ENCODE assay signal across 8 cellular contexts in the genomic region with DNA sequence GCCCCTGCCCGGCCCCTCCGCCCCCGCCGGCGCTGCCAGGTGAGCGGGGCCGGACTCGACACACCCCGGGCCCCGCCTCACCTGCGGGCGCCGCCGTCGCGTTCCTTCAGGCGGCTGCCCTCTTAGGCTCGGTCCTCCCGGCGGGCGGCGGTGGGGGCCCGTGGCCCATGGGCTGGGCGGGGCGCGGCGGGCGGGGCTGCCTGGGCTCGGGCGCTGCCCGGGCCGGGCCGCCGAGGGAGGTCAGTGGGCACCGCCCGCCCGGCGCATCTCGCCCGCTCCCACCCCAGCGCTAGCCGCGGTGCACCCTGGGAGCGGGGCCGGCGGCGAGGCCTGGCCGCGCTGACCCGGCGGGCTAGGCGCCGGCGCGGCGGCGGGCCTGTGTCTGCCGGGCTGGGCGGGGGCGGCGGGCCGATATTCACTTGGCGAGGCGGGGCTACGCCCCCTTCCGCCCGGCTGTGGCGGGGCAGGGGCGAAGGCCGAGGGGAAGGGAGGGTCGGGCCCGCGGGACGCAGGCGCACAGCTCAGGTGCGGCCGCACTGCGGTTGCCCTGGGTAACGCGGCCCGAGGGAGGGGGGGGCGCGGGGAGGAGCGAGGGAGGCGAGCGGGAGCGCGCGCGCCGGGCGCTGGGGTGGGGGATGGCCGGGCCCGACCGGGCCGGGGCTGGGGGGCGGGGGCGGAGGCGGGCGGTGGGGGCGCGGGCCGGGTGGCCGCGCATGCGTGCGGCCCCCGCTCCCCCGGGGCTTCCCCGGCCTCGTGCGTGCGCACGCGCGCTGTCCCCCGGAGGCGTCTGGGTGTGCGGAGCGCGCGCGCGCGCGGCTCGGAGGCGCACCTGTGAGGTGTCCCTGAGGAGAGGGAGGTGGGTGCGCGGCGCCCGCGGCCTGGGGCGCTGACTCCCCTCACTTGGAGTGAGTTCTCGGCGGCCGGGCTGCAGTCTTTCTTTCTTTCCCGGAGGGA. TPM values are rescaled to one million over a fixed set of nuclear protein-coding genes. Genes with fewer than 3 reads are reported as not detected.
A peak's percentile ranks its signal among the peaks of the same experiment; 100 is the strongest.
DNase-seq lines count a peak whose midpoint lies in the region; ATAC-seq, FAIRE-seq and TF ChIP-seq lines count a peak whose summit lies in the region.

A gene with protein sequence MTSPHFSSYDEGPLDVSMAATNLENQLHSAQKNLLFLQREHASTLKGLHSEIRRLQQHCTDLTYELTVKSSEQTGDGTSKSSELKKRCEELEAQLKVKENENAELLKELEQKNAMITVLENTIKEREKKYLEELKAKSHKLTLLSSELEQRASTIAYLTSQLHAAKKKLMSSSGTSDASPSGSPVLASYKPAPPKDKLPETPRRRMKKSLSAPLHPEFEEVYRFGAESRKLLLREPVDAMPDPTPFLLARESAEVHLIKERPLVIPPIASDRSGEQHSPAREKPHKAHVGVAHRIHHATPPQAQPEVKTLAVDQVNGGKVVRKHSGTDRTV (minus strand): TSS at position 384 of the 954 bp plus-strand sequence. CDS start 28,526 bp downstream, outside the sequence.
Gene ZNF664 (plus strand): TSS at position 768 of the 954 bp plus-strand sequence. CDS start 38,930 bp downstream, outside the sequence.

- H3K27ac ChIP-seq in psoas muscle (peak within 1 kb of the TSS; percentile 86), urinary bladder (ENCODE audit: low read depth) (peak within 1 kb of the TSS; percentile 93)

- WGBS in psoas muscle, 3 donors: 0% methylated on average over 51 to 126 of the region's 138 CpGs
- WGBS in urinary bladder: 1% methylated on average over 131 of the region's 138 CpGs

- H3K9me3 ChIP-seq in psoas muscle: no peaks in the 10 kb centered on the region

- H3K4me1 ChIP-seq in psoas muscle (peaks cover 22% of the 10 kb centered on the region), urinary bladder (ENCODE audit: insufficient read depth) (no peaks in the 10 kb centered on the region)

- H3K27me3 ChIP-seq in psoas muscle (ENCODE audit: insufficient read depth in 3 of 3, low read length in 2 of 3): no peaks in the 10 kb centered on the region

- FAIRE-seq in GM12891 (lab: Jason Lieb, UNC): peak; percentile 97

- no peak for TF ChIP-seq CTCF in psoas muscle (IDR thresholded peaks at IDR 0.05)

- H3K4me3 ChIP-seq in psoas muscle (peak within 1 kb of the TSS; percentile 97), urinary bladder (ENCODE audit: low read depth, low read length) (peak within 1 kb of the TSS; percentile 100)

- 0 out of 2 replicates have a peak, but pooled peaks have one; percentile 27 for TF ChIP-seq POLR2A in GM12891 (IDR thresholded peaks at IDR 0.05; ENCODE audit: low read depth, low read length)

- intact Hi-C loops in left cardiac atrium (cut with DNase I) (no loop called here), psoas muscle (cut with DNase I) (no loop called here)

- ATAC-seq in HG02759 (IDR thresholded peaks at IDR 0.05; ENCODE audit: unreplicated experiment) (peak; percentile 83), left cardiac atrium (peak; percentile 90 to 92), psoas muscle (peak; percentile 91 to 96 (median 94))

- H3K36me3 ChIP-seq in psoas muscle (ENCODE audit: insufficient read depth in 1 of 2, low read depth in 1 of 2) (peaks cover 5 to 33% of the 10 kb centered on the region in 2 donors), urinary bladder (ENCODE audit: insufficient read depth) (no peaks in the 10 kb centered on the region)

- DNase-seq in GM12891 (ENCODE audit: insufficient read length, low spot score) (peak; percentile 95), NCI-H1417 (lab: John Stamatoyannopoulos, UW) (peak; percentile 99 to 100 (median 99)), T-helper 1 cell (peak; percentile 89 to 96 (median 92)), amniotic epithelial cell (ENCODE audit: low read depth) (peak; percentile 79), left cardiac atrium (peak; percentile 92), psoas muscle (peak; percentile 93 to 96)

TF ChIP-seq in GM12891, 5 proteins besides CTCF, POLR2A, EP300 and RAD21:
- no peak for TF ChIP-seq POU2F2 (IDR thresholded peaks at IDR 0.05; ENCODE audit: low read depth, low read length)
- no peak for TF ChIP-seq SPI1 (IDR thresholded peaks at IDR 0.05; ENCODE audit: low read depth, low read length)
- TF ChIP-seq PAX5 (IDR thresholded peaks at IDR 0.05; ENCODE audit: insufficient read depth, low read length, severe bottlenecking): no peak
- TF ChIP-seq TAF1 (IDR thresholded peaks at IDR 0.05; ENCODE audit: low read depth, low read length): no peak
- TF ChIP-seq POLR2AphosphoS5 (IDR thresholded peaks at IDR 0.05; ENCODE audit: low read depth, low read length): no peak

RNA-seq across cellular contexts. Expression of the first gene that starts in this region (rescaled TPM):
- 7.8 TPM for polyA plus RNA-seq in GM12891 (2012; ENCODE audit: low read depth, missing spikeins)
- total RNA-seq in left cardiac atrium: 10 to 100 TPM; 46.3 to 53.8 TPM
- total RNA-seq in psoas muscle: 10 to 100 TPM; 27.9 to 41.9 (median 36.7) TPM
- polyA plus RNA-seq in psoas muscle: 10 to 100 TPM; 37.9 to 83.2 (median 43.5) TPM
- 9.1 TPM for total RNA-seq in urinary bladder
- polyA plus RNA-seq in urinary bladder: 49.8 TPM

RNA-seq across cellular contexts. Expression of gene ZNF664, which starts in this region (rescaled TPM):
- 22.6 TPM for polyA plus RNA-seq in GM12891 (2012; ENCODE audit: low read depth, missing spikeins)
- 10 to 100 TPM; 67.6 to 75.8 TPM for total RNA-seq in left cardiac atrium
- total RNA-seq in psoas muscle: 10 to 100 TPM; 36.0 to 46.0 (median 41.9) TPM
- polyA plus RNA-seq in psoas muscle: 10 to 100 TPM; 25.1 to 69.3 (median 28.5) TPM
- total RNA-seq in urinary bladder: 71.6 TPM
- 45.7 TPM for polyA plus RNA-seq in urinary bladder

Comparison
In these comparisons a context has a peak if more than half of its experiments do, and no peak if none do; other contexts are left out.
1. Peak in every context shown above with its lines: DNase-seq, ATAC-seq, H3K4me3 ChIP-seq and H3K27ac ChIP-seq.